ENCODE assay signal across 10 cellular contexts in the genomic region with DNA sequence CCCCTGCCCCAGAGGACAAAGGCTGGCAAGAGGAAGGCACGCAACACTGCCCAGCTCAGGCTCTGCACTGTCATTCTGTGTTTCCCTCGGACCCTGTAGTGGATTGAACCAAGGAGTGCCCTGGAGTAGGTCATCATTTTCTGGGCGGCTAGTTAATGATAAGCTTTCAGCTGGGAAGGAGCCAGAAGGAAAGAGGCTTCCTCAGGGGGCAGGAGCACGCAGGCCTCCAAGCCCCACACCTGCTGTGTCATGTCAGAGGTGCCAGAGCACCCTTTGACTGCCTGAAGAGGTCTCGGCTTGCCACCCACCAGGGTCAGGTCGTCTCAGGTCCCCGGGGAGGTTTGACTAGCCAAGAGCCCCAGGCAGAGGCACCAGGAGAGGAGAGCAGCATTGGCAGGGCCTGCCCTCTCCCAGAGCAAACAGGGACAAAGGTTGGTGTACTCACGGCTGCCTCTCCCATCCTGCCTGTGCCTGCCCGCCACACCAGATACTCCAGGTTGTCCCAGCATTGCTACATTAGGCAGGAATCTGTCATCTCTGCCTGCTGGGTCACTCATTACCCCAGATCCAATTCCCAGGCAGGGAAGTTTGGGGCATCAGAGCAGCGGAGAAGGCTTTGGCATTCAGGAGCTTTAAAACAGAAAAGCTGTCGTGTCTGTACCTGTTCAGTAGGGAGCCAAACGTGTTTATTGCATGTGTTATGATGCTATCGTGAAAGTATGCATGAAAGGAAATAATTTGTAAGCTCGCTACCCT. TPM values are rescaled to one million over a fixed set of nuclear protein-coding genes. Genes with fewer than 3 reads are reported as not detected.
DNase-seq lines count a peak whose midpoint lies in the region; ATAC-seq and TF ChIP-seq lines count a peak whose summit lies in the region.
"Had no signal": no experiment of that assay in that cellular context is flagged by ENCODE, and none has a peak within 500 bp of the region (broad histone marks: within the 10 kb centered on the region; RNA-seq: fewer than 3 reads in every experiment).

No MANE protein-coding gene starts in this region.

- ATAC-seq in HG02759 (IDR thresholded peaks at IDR 0.05; ENCODE audit: unreplicated experiment), result no peak

- peak overlapping the region; percentile 99 for H3K27ac ChIP-seq in RWPE1
- peak overlapping the region; percentile 94 for H3K27ac ChIP-seq in left ventricle myocardium inferior (replicated peaks)

- H3K27ac Mint-ChIP-seq in progenitor cell of endocrine pancreas, result peak overlapping the region; percentile 93

- TF ChIP-seq CTCF in BE2C (IDR thresholded peaks at IDR 0.05; ENCODE audit: low read depth, low read length), result no peak
- no peak for TF ChIP-seq CTCF in RWPE1 (conservative IDR thresholded peaks at IDR 0.05; ENCODE audit: low read depth)
- TF ChIP-seq CTCF in left ventricle myocardium inferior (IDR thresholded peaks at IDR 0.05; ENCODE audit: borderline replicate concordance), result no peak
- TF ChIP-seq CTCF in progenitor cell of endocrine pancreas (IDR thresholded peaks at IDR 0.05; ENCODE audit: unreplicated experiment), result no peak

- DNase-seq in BE2C (peak; percentile 46), RWPE1 (ENCODE audit: low spot score) (peak; percentile 93), left ventricle myocardium inferior (peak; percentile 59), progenitor cell of endocrine pancreas (ENCODE audit: low spot score, unreplicated experiment) (no peak), NCI-H82 (lab: John Stamatoyannopoulos, UW) (no peak), T-helper 9 cell (no peak), SHP77 (lab: John Stamatoyannopoulos, UW) (no peak)
- DNase-seq: activated naive CD4-positive, alpha-beta T cell treated with Interleukin-2 at 50 U/mL for 16 hours; NCI-H524 treated with DMSO at 0.1 percent for 48 hours had no signal

- peaks cover 7% of the 10 kb centered on the region for H3K36me3 Mint-ChIP-seq in progenitor cell of endocrine pancreas (ENCODE audit: insufficient read depth)

- H3K4me1 ChIP-seq in BE2C, result peaks cover 9% of the 10 kb centered on the region
- H3K4me1 ChIP-seq in left ventricle myocardium inferior, result peaks cover 72% of the 10 kb centered on the region

- POLR2A ChIA-PET in RWPE1 (lab: Yijun Ruan, JAX; ENCODE audit: low non-redundant PET), result interaction anchor here (1.0 to 1.4 kb wide), 3 partner anchors 30 to 34 kb away, joined by 3 to 8 read pairs (median 3); partner anchors contain the start of gene ATP2A2

- peak overlapping the region; percentile 21 for H3K4me3 Mint-ChIP-seq in progenitor cell of endocrine pancreas (ENCODE audit: low read depth)

- no peaks in the 10 kb centered on the region for H3K27me3 Mint-ChIP-seq in progenitor cell of endocrine pancreas

- intact Hi-C loops in left ventricle myocardium inferior (cut with micrococcal nuclease), result no loop called here

- H3K36me3 ChIP-seq in BE2C (no peaks in the 10 kb centered on the region), left ventricle myocardium inferior (no peaks in the 10 kb centered on the region)

- H3K4me1 Mint-ChIP-seq in progenitor cell of endocrine pancreas (ENCODE audit: low read depth), result peaks cover 44% of the 10 kb centered on the region

- no peaks in the 10 kb centered on the region for H3K9me3 Mint-ChIP-seq in progenitor cell of endocrine pancreas (ENCODE audit: low read depth)

- CTCF ChIA-PET in RWPE1 (lab: Yijun Ruan, JAX), result no interaction called here

- H3K4me3 ChIP-seq in BE2C (ENCODE audit: low read depth, low read length) (no peak overlapping the region), left ventricle myocardium inferior (peak overlapping the region; percentile 33)

- H3K9me3 ChIP-seq in BE2C, result no peaks in the 10 kb centered on the region
- peaks cover 6% of the 10 kb centered on the region for H3K9me3 ChIP-seq in left ventricle myocardium inferior (replicated peaks)

- H3K27me3 ChIP-seq in BE2C (no peaks in the 10 kb centered on the region), left ventricle myocardium inferior (ENCODE audit: low read depth) (no peaks in the 10 kb centered on the region)

RNA-seq across cellular contexts. Expression of gene ATP2A2, which starts 33.5 kb away (rescaled TPM):
- polyA plus RNA-seq in BE2C (2012; ENCODE audit: insufficient read depth, insufficient read length, low read depth), result 252 TPM
- 1,955 TPM for total RNA-seq in left ventricle myocardium inferior
- total RNA-seq in progenitor cell of endocrine pancreas, result 167 and 175 TPM in 2 replicates

Comparison
In these comparisons a context has a peak if more than half of its experiments do, and no peak if none do; other contexts are left out.
1. DNase-seq: peak in BE2C (single experiment), RWPE1 (single experiment) and left ventricle myocardium inferior (single experiment); none in progenitor cell of endocrine pancreas (single experiment), NCI-H82 (single experiment), T-helper 9 cell (single experiment) and SHP77 (0 of 2).
2. RNA of gene ATP2A2, which starts 33.5 kb away (total RNA-seq): 1,955 TPM in left ventricle myocardium inferior (single experiment); 167 to 175 TPM in progenitor cell of endocrine pancreas; every median in the first group is over 10 times any median in the second.